ENCODE assay signal across 8 cellular contexts in genomic region chr11:78418584-78419211, GRCh38. TPM values are rescaled to one million over a fixed set of nuclear protein-coding genes. Genes with fewer than 3 reads are reported as not detected.
A peak's percentile ranks its signal among the peaks of the same experiment; 100 is the strongest.
DNase-seq lines count a peak whose midpoint lies in the region; ATAC-seq and TF ChIP-seq lines count a peak whose summit lies in the region.

No MANE protein-coding gene starts in this region.

- TF ChIP-seq CTCF in WTC11 (IDR thresholded peaks at IDR 0.05) = no peak
- no peak for TF ChIP-seq CTCF in stomach (IDR thresholded peaks at IDR 0.05)

- peaks cover 23 to 53% (median 42%) of the 10 kb centered on the region in 4 donors for H3K4me1 ChIP-seq in stomach

- H3K4me1 Mint-ChIP-seq in WTC11 = peaks cover 34% of the 10 kb centered on the region

- peak overlapping the region; percentile 95 to 99 (median 98) for H3K27ac ChIP-seq in stomach

- peaks cover 26% of the 10 kb centered on the region for H3K27me3 Mint-ChIP-seq in WTC11 (ENCODE audit: low read depth)

- no peaks in the 10 kb centered on the region for H3K36me3 Mint-ChIP-seq in WTC11

- no peak for TF ChIP-seq EP300 in stomach (IDR thresholded peaks at IDR 0.05)

- no peaks in the 10 kb centered on the region for H3K27me3 ChIP-seq in stomach

- CTCF ChIA-PET in WTC11 (lab: Charles Lee) = interaction anchor here (0.7 to 4.0 kb wide), 5 partner anchors 10 to 230 kb away, joined by 3 to 33 read pairs (median 7); partner anchors contain the start of genes KCTD21 and USP35

- ATAC-seq in WTC11 (no peak), GM18519 (IDR thresholded peaks at IDR 0.05; ENCODE audit: low FRiP score, unreplicated experiment) (no peak), GM19395 (IDR thresholded peaks at IDR 0.05; ENCODE audit: unreplicated experiment) (no peak)

- no peaks in the 10 kb centered on the region for H3K9me3 Mint-ChIP-seq in WTC11

- H3K9me3 ChIP-seq in stomach = no peaks in the 10 kb centered on the region

- H3K36me3 ChIP-seq in stomach = no peaks in the 10 kb centered on the region

- DNase-seq in SHP77 treated with DMSO at 0.1 percent for 48 hours (lab: John Stamatoyannopoulos, UW) (peak; percentile 12), SHP77 (lab: John Stamatoyannopoulos, UW) (no peak), WTC11 (ENCODE audit: low spot score) (no peak), stomach (no peak), midbrain (lab: John Stamatoyannopoulos, UW) (no peak)

- TF ChIP-seq POLR2A in stomach (IDR thresholded peaks at IDR 0.05) = no peak

- peak overlapping the region; percentile 82 for H3K4me3 Mint-ChIP-seq in WTC11

- intact Hi-C loops in stomach (cut with DNase I; ENCODE audit: low total_unique reads) = no loop called here

- whole genome bisulfite sequencing in stomach, 5 donors = 28 to 33% (median 30%) methylated on average over 11 of the region's 11 CpGs

- POLR2A ChIA-PET in WTC11 (lab: Charles Lee) = interaction anchor here (0.6 to 1.0 kb wide), 3 partner anchors 34 to 186 kb away, joined by 3 to 8 read pairs (median 4); partner anchors contain the start of gene NARS2

- H3K27ac Mint-ChIP-seq in WTC11 = peak overlapping the region; percentile 29; the same call in 1 of the 2 replicates

- H3K4me3 ChIP-seq in iPS-11a (ENCODE audit: low read depth, low read length) = peak overlapping the region; percentile 69
- peak overlapping the region; percentile 84 to 90 (median 84) for H3K4me3 ChIP-seq in stomach

TF ChIP-seq in WTC11, 78 proteins besides CTCF, POLR2A, EP300 and RAD21 (continues in another document):
- TF ChIP-seq OVOL2 (CRISPR knock-in tag; IDR thresholded peaks at IDR 0.05; ENCODE audit: borderline replicate concordance) (no peak), SP1 (CRISPR knock-in tag; conservative IDR thresholded peaks at IDR 0.05) (no peak), AFF4 (CRISPR knock-in tag; IDR thresholded peaks at IDR 0.05; ENCODE audit: borderline replicate concordance) (no peak), PREB (CRISPR knock-in tag; IDR thresholded peaks at IDR 0.05; ENCODE audit: borderline replicate concordance) (no peak), ATF1 (CRISPR knock-in tag; IDR thresholded peaks at IDR 0.05) (no peak), JUN (CRISPR knock-in tag; IDR thresholded peaks at IDR 0.05) (no peak), ZNF232 (CRISPR knock-in tag; IDR thresholded peaks at IDR 0.05) (no peak), FOXJ3 (CRISPR knock-in tag; IDR thresholded peaks at IDR 0.05; ENCODE audit: borderline replicate concordance) (no peak), PRDM15 (CRISPR knock-in tag; IDR thresholded peaks at IDR 0.05) (no peak), HMGXB4 (CRISPR knock-in tag; IDR thresholded peaks at IDR 0.05) (no peak), KAT7 (CRISPR knock-in tag; IDR thresholded peaks at IDR 0.05; ENCODE audit: borderline replicate concordance) (no peak), PRRX2 (CRISPR knock-in tag; IDR thresholded peaks at IDR 0.05) (no peak)
- TF ChIP-seq, protein P1, sequence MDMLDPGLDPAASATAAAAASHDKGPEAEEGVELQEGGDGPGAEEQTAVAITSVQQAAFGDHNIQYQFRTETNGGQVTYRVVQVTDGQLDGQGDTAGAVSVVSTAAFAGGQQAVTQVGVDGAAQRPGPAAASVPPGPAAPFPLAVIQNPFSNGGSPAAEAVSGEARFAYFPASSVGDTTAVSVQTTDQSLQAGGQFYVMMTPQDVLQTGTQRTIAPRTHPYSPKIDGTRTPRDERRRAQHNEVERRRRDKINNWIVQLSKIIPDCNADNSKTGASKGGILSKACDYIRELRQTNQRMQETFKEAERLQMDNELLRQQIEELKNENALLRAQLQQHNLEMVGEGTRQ (CRISPR knock-in tag; IDR thresholded peaks at IDR 0.05) = no peak

RNA-seq across cellular contexts. Expression of gene GAB2, which starts 1.1 kb away (rescaled TPM):
- 8.5 to 10.6 TPM (median 9.7 TPM) in 3 replicates for total RNA-seq in WTC11 (2021)
- total RNA-seq in stomach = 10 to 100 TPM in 2 of 5 donors, 1 to 10 TPM in 3; 2.2 to 19.3 (median 7.6) TPM
- 10 to 100 TPM in 1 of 3 donors, 1 to 10 TPM in 2; 3.0 to 13.1 (median 9.6) TPM for polyA plus RNA-seq in stomach
